In the genomic region with DNA sequence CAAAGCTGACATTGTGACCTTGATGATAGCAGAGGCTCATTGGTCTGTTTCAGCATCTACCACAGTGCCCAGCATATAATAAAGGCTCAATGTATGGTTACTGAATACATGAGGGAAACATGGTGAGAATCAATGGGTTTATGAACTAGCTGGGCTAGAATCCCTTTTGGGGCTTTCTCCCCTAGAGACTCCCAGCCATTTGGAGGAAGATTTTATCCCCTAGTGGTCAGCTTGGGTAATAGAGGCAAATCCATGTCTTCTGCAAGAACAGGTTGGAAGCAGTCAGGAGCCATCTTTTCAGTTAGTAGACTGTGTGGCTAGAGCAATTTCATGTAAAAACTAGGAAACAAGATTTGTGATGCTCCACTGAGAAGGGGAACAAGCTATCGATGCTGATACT, we compare ENCODE assay signal across 12 cellular contexts. TPM values are rescaled to one million over a fixed set of nuclear protein-coding genes. Genes with fewer than 3 reads are reported as not detected.
DNase-seq lines count a peak whose midpoint lies in the region; ATAC-seq, FAIRE-seq and TF ChIP-seq lines count a peak whose summit lies in the region.
"Had no signal": no experiment of that assay in that cellular context is flagged by ENCODE, and none has a peak within 500 bp of the region (broad histone marks: within the 10 kb centered on the region; RNA-seq: fewer than 3 reads in every experiment).

No MANE protein-coding gene starts in this region.

- peak; percentile 21 for TF ChIP-seq CTCF in AG09319 (IDR thresholded peaks at IDR 0.05; ENCODE audit: low read depth, low read length)
- peak; percentile 52 for TF ChIP-seq CTCF in SK-N-SH (IDR thresholded peaks at IDR 0.05)

- H3K9me3 ChIP-seq in SK-N-SH = no peaks in the 10 kb centered on the region
- H3K9me3 ChIP-seq: heart right ventricle had no signal

- no peaks in the 10 kb centered on the region for H3K36me3 ChIP-seq in SK-N-SH (replicated peaks in 1 of 2; ENCODE audit: control insufficient read depth in 1 of 2, insufficient read depth in 2 of 2, low read length in 1 of 2)
- H3K36me3 ChIP-seq: heart right ventricle had no signal

- no peak for TF ChIP-seq EP300 in SK-N-SH (IDR thresholded peaks at IDR 0.05; ENCODE audit: borderline replicate concordance in 1 of 2, low read depth in 1 of 2, low read length in 1 of 2)

- TF ChIP-seq RAD21 in SK-N-SH (IDR thresholded peaks at IDR 0.05; ENCODE audit: low read length) = no peak

- 7% methylated on average over 1 of the region's 1 CpG for WGBS in SK-N-SH (ENCODE audit: low lambda C conversion rate)

- POLR2A ChIA-PET in SK-N-SH (lab: Yijun Ruan, JAX) = no interaction called here

- peak; percentile 8 for FAIRE-seq in GM19239 (lab: Jason Lieb, UNC)

- no peak for DNase-seq in AG09319 (ENCODE audit: extremely low read depth, low read depth)
- no peak for DNase-seq in GM19239 (ENCODE audit: insufficient read length, low spot score)
- peak; percentile 14 for DNase-seq in SK-N-SH
- DNase-seq in iPS-NIHi11 (ENCODE audit: low spot score) = peak; percentile 71
- DNase-seq in GDM1 (lab: John Stamatoyannopoulos, UW) = no peak
- DNase-seq in HuH-7 (ENCODE audit: low spot score) = no peak
- no peak for DNase-seq in glomerular visceral epithelial cell (ENCODE audit: extremely low spot score)
- DNase-seq: activated CD4-positive, alpha-beta T cell treated with anti-CD3 and anti-CD28 coated beads for 4 hours; amniotic stem cell; heart right ventricle; NCI-H524 treated with DMSO at 0.1 percent for 48 hours had no signal

- no peak for ATAC-seq in HG03439 (IDR thresholded peaks at IDR 0.05; ENCODE audit: unreplicated experiment)
- ATAC-seq: heart right ventricle had no signal

- H3K9me2 ChIP-seq in SK-N-SH = no peaks in the 10 kb centered on the region

- no peaks in the 10 kb centered on the region for H3K79me2 ChIP-seq in SK-N-SH (ENCODE audit: insufficient read depth)

- H3K27me3 ChIP-seq in SK-N-SH (ENCODE audit: insufficient read depth) = no peaks in the 10 kb centered on the region; the same call in 1 of the 2 replicates

- CTCF ChIA-PET in SK-N-SH (lab: Yijun Ruan, JAX) = interaction anchor here (1.6 to 2.7 kb wide), 2 partner anchors 11 to 17 kb away, joined by 3 to 13 read pairs; no protein-coding TSS in a partner anchor

- no peak overlapping the region for H3K4me2 ChIP-seq in SK-N-SH

- H3K4me1 ChIP-seq in SK-N-SH (ENCODE audit: control insufficient read depth in 1 of 2, insufficient read depth in 2 of 2, low read depth in 1 of 2, low read length in 1 of 2) = no peaks in the 10 kb centered on the region
- H3K4me1 ChIP-seq: heart right ventricle had no signal

- no peak overlapping the region for H2AFZ ChIP-seq in SK-N-SH (ENCODE audit: low read depth)

- no peaks in the 10 kb centered on the region for H3F3A ChIP-seq in SK-N-SH (replicated peaks; ENCODE audit: insufficient read depth)

- H3K27ac ChIP-seq in SK-N-SH (ENCODE audit: low read depth in 2 of 2, low read length in 1 of 2) = no peak overlapping the region
- H3K27ac ChIP-seq: heart right ventricle had no signal

- H3K9ac ChIP-seq in SK-N-SH = no peak overlapping the region

- no peaks in the 10 kb centered on the region for H4K20me1 ChIP-seq in SK-N-SH (ENCODE audit: insufficient read depth)

- H3K4me3 ChIP-seq in SK-N-SH (ENCODE audit: low read depth in 2 of 2, low read length in 1 of 2) = no peak overlapping the region
- H3K4me3 ChIP-seq: heart right ventricle had no signal

TF ChIP-seq in SK-N-SH, 30 proteins besides CTCF, POLR2A, EP300 and RAD21:
- TF ChIP-seq SIN3A (IDR thresholded peaks at IDR 0.05; ENCODE audit: borderline replicate concordance, low read depth, low read length) (no peak), SMC3 (IDR thresholded peaks at IDR 0.05; ENCODE audit: low read depth, low read length) (no peak), MEF2A (IDR thresholded peaks at IDR 0.05; ENCODE audit: borderline replicate concordance, low read depth) (no peak), RXRA (IDR thresholded peaks at IDR 0.05; ENCODE audit: borderline replicate concordance, low read depth) (no peak), RCOR1 (IDR thresholded peaks at IDR 0.05; ENCODE audit: low read length) (no peak), TCF12 (IDR thresholded peaks at IDR 0.05) (no peak), MXI1 (IDR thresholded peaks at IDR 0.05; ENCODE audit: low read depth, low read length) (no peak), FOSL2 (IDR thresholded peaks at IDR 0.05; ENCODE audit: borderline replicate concordance, low read depth) (no peak), YY1 (IDR thresholded peaks at IDR 0.05; ENCODE audit: low read depth) (no peak), RFX5 (IDR thresholded peaks at IDR 0.05; ENCODE audit: low read length) (no peak), NFIC (IDR thresholded peaks at IDR 0.05; ENCODE audit: borderline replicate concordance) (no peak), GABPA (IDR thresholded peaks at IDR 0.05; ENCODE audit: low read depth) (no peak), FOXM1 (IDR thresholded peaks at IDR 0.05; ENCODE audit: low read depth) (no peak)
- TF ChIP-seq, protein P1, sequence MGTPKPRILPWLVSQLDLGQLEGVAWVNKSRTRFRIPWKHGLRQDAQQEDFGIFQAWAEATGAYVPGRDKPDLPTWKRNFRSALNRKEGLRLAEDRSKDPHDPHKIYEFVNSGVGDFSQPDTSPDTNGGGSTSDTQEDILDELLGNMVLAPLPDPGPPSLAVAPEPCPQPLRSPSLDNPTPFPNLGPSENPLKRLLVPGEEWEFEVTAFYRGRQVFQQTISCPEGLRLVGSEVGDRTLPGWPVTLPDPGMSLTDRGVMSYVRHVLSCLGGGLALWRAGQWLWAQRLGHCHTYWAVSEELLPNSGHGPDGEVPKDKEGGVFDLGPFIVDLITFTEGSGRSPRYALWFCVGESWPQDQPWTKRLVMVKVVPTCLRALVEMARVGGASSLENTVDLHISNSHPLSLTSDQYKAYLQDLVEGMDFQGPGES (IDR thresholded peaks at IDR 0.05; ENCODE audit: low read depth, low read length) = no peak
- TF ChIP-seq, protein P2, sequence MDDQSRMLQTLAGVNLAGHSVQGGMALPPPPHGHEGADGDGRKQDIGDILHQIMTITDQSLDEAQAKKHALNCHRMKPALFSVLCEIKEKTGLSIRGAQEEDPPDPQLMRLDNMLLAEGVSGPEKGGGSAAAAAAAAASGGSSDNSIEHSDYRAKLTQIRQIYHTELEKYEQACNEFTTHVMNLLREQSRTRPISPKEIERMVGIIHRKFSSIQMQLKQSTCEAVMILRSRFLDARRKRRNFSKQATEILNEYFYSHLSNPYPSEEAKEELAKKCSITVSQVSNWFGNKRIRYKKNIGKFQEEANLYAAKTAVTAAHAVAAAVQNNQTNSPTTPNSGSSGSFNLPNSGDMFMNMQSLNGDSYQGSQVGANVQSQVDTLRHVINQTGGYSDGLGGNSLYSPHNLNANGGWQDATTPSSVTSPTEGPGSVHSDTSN (IDR thresholded peaks at IDR 0.05) = no peak

RNA-seq across cellular contexts. Expression of a gene that starts 15.8 kb away (rescaled TPM):
- polyA plus RNA-seq in SK-N-SH (2012; rRNA removed) = not detected in 2 replicates
- polyA plus RNA-seq in SK-N-SH (2012; cell fraction: cytosol; rRNA removed) = 0.03 TPM in 1 of 2 replicates, not detected in the other
- not detected in 2 replicates for polyA plus RNA-seq in SK-N-SH (2012; cell fraction: nucleus; rRNA removed)
- polyA plus RNA-seq: heart right ventricle had no signal

RNA-seq across cellular contexts. Expression of a gene that starts 58.3 kb away (rescaled TPM):
- not detected in 2 replicates for polyA plus RNA-seq in SK-N-SH (2012; rRNA removed)
- polyA plus RNA-seq in SK-N-SH (2012; cell fraction: cytosol; rRNA removed) = not detected in 2 replicates
- polyA plus RNA-seq in SK-N-SH (2012; cell fraction: nucleus; rRNA removed) = not detected in 2 replicates

Comparison
In these comparisons a context has a peak if more than half of its experiments do, and no peak if none do; other contexts are left out.
1. DNase-seq: peak in SK-N-SH (single experiment) and iPS-NIHi11 (single experiment); none in AG09319 (single experiment), GM19239 (single experiment), GDM1 (single experiment), HuH-7 (single experiment) and glomerular visceral epithelial cell (single experiment).